1 cellular context compared by ENCODE assay signal in the genomic region with DNA sequence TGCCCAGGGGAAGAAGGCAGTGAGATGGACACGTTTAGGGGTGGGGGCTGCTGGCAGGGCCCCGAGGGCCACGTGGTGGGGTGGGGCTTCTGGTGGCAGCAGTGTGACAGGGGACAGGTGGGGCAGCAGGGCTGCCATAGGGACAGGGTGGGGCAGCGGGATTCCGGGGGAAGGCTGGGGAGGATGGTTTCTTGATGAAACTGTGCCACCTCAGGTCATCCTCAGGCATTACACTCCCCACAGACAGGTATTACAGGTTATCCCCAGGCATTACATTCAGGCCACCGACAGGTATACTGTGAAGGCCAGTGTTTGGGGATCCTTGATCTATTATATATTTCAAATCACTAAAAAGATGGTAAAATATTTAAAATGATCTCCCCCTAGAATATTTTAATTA.
TF ChIP-seq lines count a peak whose summit lies in the region.

No MANE protein-coding gene starts in this region.

TF ChIP-seq in GM23338, 12 proteins besides CTCF, POLR2A, EP300 and RAD21 (continued from another document):
- no peak for TF ChIP-seq ZNF462 (CRISPR knock-in tag; IDR thresholded peaks at IDR 0.05)
- no peak for TF ChIP-seq REST (IDR thresholded peaks at IDR 0.05; ENCODE audit: unreplicated experiment)
- TF ChIP-seq, protein P1, sequence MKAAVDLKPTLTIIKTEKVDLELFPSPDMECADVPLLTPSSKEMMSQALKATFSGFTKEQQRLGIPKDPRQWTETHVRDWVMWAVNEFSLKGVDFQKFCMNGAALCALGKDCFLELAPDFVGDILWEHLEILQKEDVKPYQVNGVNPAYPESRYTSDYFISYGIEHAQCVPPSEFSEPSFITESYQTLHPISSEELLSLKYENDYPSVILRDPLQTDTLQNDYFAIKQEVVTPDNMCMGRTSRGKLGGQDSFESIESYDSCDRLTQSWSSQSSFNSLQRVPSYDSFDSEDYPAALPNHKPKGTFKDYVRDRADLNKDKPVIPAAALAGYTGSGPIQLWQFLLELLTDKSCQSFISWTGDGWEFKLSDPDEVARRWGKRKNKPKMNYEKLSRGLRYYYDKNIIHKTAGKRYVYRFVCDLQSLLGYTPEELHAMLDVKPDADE (IDR thresholded peaks at IDR 0.05), result no peak
